In genomic region chr5:137954131-137954879, GRCh38 we compare ENCODE assay signal across 10 cellular contexts.
DNase-seq lines count a peak whose midpoint lies in the region; ATAC-seq and FAIRE-seq lines count a peak whose summit lies in the region.
"Had no signal": no experiment of that assay in that cellular context is flagged by ENCODE, and none has a peak within 500 bp of the region (broad histone marks: within the 10 kb centered on the region; RNA-seq: fewer than 3 reads in every experiment).

No MANE protein-coding gene starts in this region.

- H3K27ac Mint-ChIP-seq in activated T-helper 2 cell treated with anti-CD3 and anti-CD28 coated beads, Interferon-gamma antibody, Interleukin-2, Interleukin-4, amounts not matched to agents 10 μg/mL and 5 μg/mL and 100 μg/mL, durations not matched to agents 14 hours and 24 hours and 36 hours = no peak overlapping the region

- ATAC-seq in HG03457 (IDR thresholded peaks at IDR 0.05; ENCODE audit: unreplicated experiment) = no peak

- 91 to 100% methylated on average over 1 to 7 of the region's 9 CpGs for WGBS in mesodermal cell (ENCODE audit: insufficient coverage in 2 of 2), 2 experiments

- DNase-seq in ACHN (peak; percentile 80), MV-4-11 (lab: John Stamatoyannopoulos, UW) (peak; percentile 3)
- no peak for DNase-seq in stimulated activated CD4-positive, alpha-beta T cell treated with anti-CD3 and anti-CD28 coated beads, Interleukin-2, amount 100 ng/mL, for 48 hours
- DNase-seq in activated T-helper 2 cell treated with anti-CD3 and anti-CD28 coated beads, Interferon-gamma antibody, Interleukin-2, Interleukin-4, amounts not matched to agents 10 μg/mL and 5 μg/mL and 100 μg/mL, durations not matched to agents 14 hours and 24 hours and 36 hours (ENCODE audit: low spot score) = no peak
- no peak for DNase-seq in activated CD8-positive, alpha-beta memory T cell treated with anti-CD3 and anti-CD28 coated beads, Interleukin-2, amount 50 U/mL, for 4 hours
- DNase-seq: NCI-H1048 had no signal

- H3K36me3 ChIP-seq in mesodermal cell (ENCODE audit: control insufficient read depth, insufficient read depth, low read length) = peaks cover 51% of the 10 kb centered on the region

- H3K4me1 ChIP-seq in mesodermal cell (ENCODE audit: control insufficient read depth, insufficient read depth, low read length, poor library complexity, severe bottlenecking) = peaks cover 12% of the 10 kb centered on the region

- intact Hi-C loops in activated T-helper 2 cell treated with anti-CD3 and anti-CD28 coated beads, Interferon-gamma antibody, Interleukin-2, Interleukin-4, amounts not matched to agents 10 μg/mL and 5 μg/mL and 100 μg/mL, durations not matched to agents 14 hours and 24 hours and 36 hours (cut with micrococcal nuclease) = no loop called here

- no peak overlapping the region for H3K4me3 Mint-ChIP-seq in activated T-helper 2 cell treated with anti-CD3 and anti-CD28 coated beads, Interferon-gamma antibody, Interleukin-2, Interleukin-4, amounts not matched to agents 10 μg/mL and 5 μg/mL and 100 μg/mL, durations not matched to agents 14 hours and 24 hours and 36 hours (ENCODE audit: low read depth)

- peaks cover 50% of the 10 kb centered on the region for H3K36me3 Mint-ChIP-seq in activated T-helper 2 cell treated with anti-CD3 and anti-CD28 coated beads, Interferon-gamma antibody, Interleukin-2, Interleukin-4, amounts not matched to agents 10 μg/mL and 5 μg/mL and 100 μg/mL, durations not matched to agents 14 hours and 24 hours and 36 hours (ENCODE audit: low read depth)

- H3K27ac ChIP-seq in mesodermal cell (ENCODE audit: low read depth, low read length, severe bottlenecking) = peak overlapping the region; percentile 92

- H3K4me1 Mint-ChIP-seq in activated T-helper 2 cell treated with anti-CD3 and anti-CD28 coated beads, Interferon-gamma antibody, Interleukin-2, Interleukin-4, amounts not matched to agents 10 μg/mL and 5 μg/mL and 100 μg/mL, durations not matched to agents 14 hours and 24 hours and 36 hours (ENCODE audit: low read depth) = peaks cover 5% of the 10 kb centered on the region

- H3K27me3 Mint-ChIP-seq in activated T-helper 2 cell treated with anti-CD3 and anti-CD28 coated beads, Interferon-gamma antibody, Interleukin-2, Interleukin-4, amounts not matched to agents 10 μg/mL and 5 μg/mL and 100 μg/mL, durations not matched to agents 14 hours and 24 hours and 36 hours (ENCODE audit: low read depth) = no peaks in the 10 kb centered on the region

- H3K9me3 ChIP-seq in mesodermal cell (ENCODE audit: control insufficient read depth, low read length) = no peaks in the 10 kb centered on the region

- peak; percentile 39 for FAIRE-seq in endometrium (lab: Jason Lieb, UNC)
- FAIRE-seq: D721Med had no signal

- H3K9me3 Mint-ChIP-seq in activated T-helper 2 cell treated with anti-CD3 and anti-CD28 coated beads, Interferon-gamma antibody, Interleukin-2, Interleukin-4, amounts not matched to agents 10 μg/mL and 5 μg/mL and 100 μg/mL, durations not matched to agents 14 hours and 24 hours and 36 hours = no peaks in the 10 kb centered on the region

- in situ Hi-C loops in ACHN (cut with HindIII; ENCODE audit: low pct_ligation_motif_present, low pct_unique_long_range_greater_than_20kb, low sequenced_read_pairs) = no loop called here

- H3K4me3 ChIP-seq in mesodermal cell (ENCODE audit: extremely low read depth, insufficient read depth, low read length, poor library complexity, severe bottlenecking) = no peak overlapping the region

Comparison
In these comparisons a context has a peak if more than half of its experiments do, and no peak if none do; other contexts are left out.
1. DNase-seq: peak in ACHN (single experiment) and MV-4-11 (single experiment); none in stimulated activated CD4-positive, alpha-beta T cell treated with anti-CD3 and anti-CD28 coated beads, Interleukin-2, amount 100 ng/mL, for 48 hours (0 of 2), activated T-helper 2 cell treated with anti-CD3 and anti-CD28 coated beads, Interferon-gamma antibody, Interleukin-2, Interleukin-4, amounts not matched to agents 10 μg/mL and 5 μg/mL and 100 μg/mL, durations not matched to agents 14 hours and 24 hours and 36 hours (single experiment) and activated CD8-positive, alpha-beta memory T cell treated with anti-CD3 and anti-CD28 coated beads, Interleukin-2, amount 50 U/mL, for 4 hours (single experiment).